In genomic region chr2:199659207-199659606, GRCh38 we compare ENCODE assay signal across 1 cellular context.
TF ChIP-seq lines count a peak whose summit lies in the region.

No MANE protein-coding gene starts in this region.

TF ChIP-seq in H1, 55 proteins besides CTCF, POLR2A, EP300 and RAD21 (continued from another document):
- TF ChIP-seq, protein P1, sequence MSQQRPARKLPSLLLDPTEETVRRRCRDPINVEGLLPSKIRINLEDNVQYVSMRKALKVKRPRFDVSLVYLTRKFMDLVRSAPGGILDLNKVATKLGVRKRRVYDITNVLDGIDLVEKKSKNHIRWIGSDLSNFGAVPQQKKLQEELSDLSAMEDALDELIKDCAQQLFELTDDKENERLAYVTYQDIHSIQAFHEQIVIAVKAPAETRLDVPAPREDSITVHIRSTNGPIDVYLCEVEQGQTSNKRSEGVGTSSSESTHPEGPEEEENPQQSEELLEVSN (IDR thresholded peaks at IDR 0.05): peak; percentile 66; the same call in 1 of the 2 replicates
- TF ChIP-seq KDM1A (IDR thresholded peaks at IDR 0.05; ENCODE audit: borderline replicate concordance, low read length): peak; percentile 97
- no peak for TF ChIP-seq RXRA (IDR thresholded peaks at IDR 0.05; ENCODE audit: insufficient read depth, low read depth, low read length)
- 0 out of 2 replicates have a peak, but pooled peaks have one; percentile 16 for TF ChIP-seq CHD2 (IDR thresholded peaks at IDR 0.05; ENCODE audit: low read length)
